Comparison of ENCODE assay signal across 1 cellular context in genomic region chr19:6108721-6109633, GRCh38.
TF ChIP-seq lines count a peak whose summit lies in the region.

No MANE protein-coding gene starts in this region.

TF ChIP-seq in WTC11, 78 proteins besides CTCF, POLR2A, EP300 and RAD21 (continued from another document):
- no peak for TF ChIP-seq CREM (CRISPR knock-in tag; IDR thresholded peaks at IDR 0.05)
